In the genomic region with DNA sequence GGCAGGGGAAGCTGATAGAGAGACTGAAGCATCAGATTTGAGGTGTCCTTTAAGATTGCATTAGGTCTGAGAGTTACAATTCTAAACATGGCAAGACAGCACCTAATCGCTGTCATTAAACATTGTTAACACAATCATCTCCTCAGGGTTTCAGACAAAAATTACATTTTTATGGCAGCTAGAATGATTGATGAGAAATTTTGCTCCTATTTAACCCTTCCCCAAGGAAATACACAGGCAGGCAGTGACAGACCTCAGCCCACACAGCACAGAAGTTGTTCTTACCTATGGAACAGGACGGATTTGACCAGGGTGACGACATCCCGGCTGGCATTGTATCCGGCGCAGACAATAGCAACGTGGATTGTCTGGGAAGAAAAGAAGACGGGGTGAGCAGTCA, we compare ENCODE assay signal across 21 cellular contexts.
"Had no signal": no experiment of that assay in that cellular context is flagged by ENCODE, and none has a peak within 500 bp of the region (broad histone marks: within the 10 kb centered on the region; RNA-seq: fewer than 3 reads in every experiment).

No MANE protein-coding gene starts in this region.

- H3K4me1 Mint-ChIP-seq: memory B cell; naive thymus-derived CD4-positive, alpha-beta T cell; neural progenitor cell; stimulated activated memory B cell treated with anti-CD40 and anti-IgM and Interleukin-4, amounts not matched to agents 10 μg/mL and 1 μg/mL and 100 μg/mL, for 72 hours; stimulated activated naive CD8-positive, alpha-beta T cell treated with anti-CD3 and anti-CD28 coated beads, Interleukin-15, amount 100 ng/mL, for 72 hours had no signal

- DNase-seq: islet precursor cell; left ventricle myocardium inferior; midbrain; mucosa of descending colon; naive thymus-derived CD4-positive, alpha-beta T cell; occipital lobe; psoas muscle; right lobe of liver; stimulated activated CD4-positive, alpha-beta T cell treated with anti-CD3 and anti-CD28 coated beads, Interleukin-1b, Interleukin-23, amount 100 ng/mL, for 48 hours; stimulated activated CD4-positive, alpha-beta T cell treated with anti-CD3 and anti-CD28 coated beads, Interleukin-2, amount 100 ng/mL, for 48 hours; stimulated activated CD4-positive, alpha-beta T cell treated with anti-CD3 and anti-CD28 coated beads, Interleukin-4, amount 100 ng/mL, for 4 hours; stimulated activated CD8-positive, alpha-beta memory T cell treated with anti-CD3 and anti-CD28 coated beads, Interleukin-4, amount 100 ng/mL, for 48 hours; stimulated activated naive CD4-positive, alpha-beta T cell treated with Interleukin-2 at 50 U/mL for 16 hours; stimulated activated naive CD8-positive, alpha-beta T cell treated with anti-CD3 and anti-CD28 coated beads, Interleukin-15, amount 100 ng/mL, for 72 hours; substantia nigra; uterus had no signal

- ATAC-seq: mucosa of descending colon; naive thymus-derived CD4-positive, alpha-beta T cell; natural killer cell treated with Interleukin-12 subunit alpha and Interleukin-12 subunit beta and Interleukin-15 and Interleukin-18, amount 100 ng/mL, for 72 hours; psoas muscle; right lobe of liver; stimulated activated memory B cell treated with anti-CD40 and anti-IgM and Interleukin-4, amounts not matched to agents 10 μg/mL and 1 μg/mL and 100 μg/mL, for 72 hours; stimulated activated naive CD8-positive, alpha-beta T cell treated with anti-CD3 and anti-CD28 coated beads, Interleukin-15, amount 100 ng/mL, for 72 hours had no signal

- H3K4me3 Mint-ChIP-seq: memory B cell; naive thymus-derived CD4-positive, alpha-beta T cell; natural killer cell treated with Interleukin-12 subunit alpha and Interleukin-12 subunit beta and Interleukin-15 and Interleukin-18, amount 100 ng/mL, for 72 hours; neural progenitor cell; stimulated activated memory B cell treated with anti-CD40 and anti-IgM and Interleukin-4, amounts not matched to agents 10 μg/mL and 1 μg/mL and 100 μg/mL, for 72 hours; stimulated activated naive CD8-positive, alpha-beta T cell treated with anti-CD3 and anti-CD28 coated beads, Interleukin-15, amount 100 ng/mL, for 72 hours; type B pancreatic cell had no signal

- H3K27ac Mint-ChIP-seq: memory B cell; naive thymus-derived CD4-positive, alpha-beta T cell; natural killer cell treated with Interleukin-12 subunit alpha and Interleukin-12 subunit beta and Interleukin-15 and Interleukin-18, amount 100 ng/mL, for 72 hours; neural progenitor cell; stimulated activated memory B cell treated with anti-CD40 and anti-IgM and Interleukin-4, amounts not matched to agents 10 μg/mL and 1 μg/mL and 100 μg/mL, for 72 hours; stimulated activated naive CD8-positive, alpha-beta T cell treated with anti-CD3 and anti-CD28 coated beads, Interleukin-15, amount 100 ng/mL, for 72 hours; type B pancreatic cell had no signal

- H3K27me3 Mint-ChIP-seq: natural killer cell treated with Interleukin-12 subunit alpha and Interleukin-12 subunit beta and Interleukin-15 and Interleukin-18, amount 100 ng/mL, for 72 hours; stimulated activated memory B cell treated with anti-CD40 and anti-IgM and Interleukin-4, amounts not matched to agents 10 μg/mL and 1 μg/mL and 100 μg/mL, for 72 hours; stimulated activated naive CD8-positive, alpha-beta T cell treated with anti-CD3 and anti-CD28 coated beads, Interleukin-15, amount 100 ng/mL, for 72 hours; type B pancreatic cell had no signal

- H3K36me3 Mint-ChIP-seq: naive thymus-derived CD4-positive, alpha-beta T cell; natural killer cell treated with Interleukin-12 subunit alpha and Interleukin-12 subunit beta and Interleukin-15 and Interleukin-18, amount 100 ng/mL, for 72 hours had no signal

- H3K9me3 Mint-ChIP-seq: memory B cell, neural progenitor cell had no signal
